In genomic region chr22:42648368-42649260, GRCh38 we compare ENCODE assay signal across 8 cellular contexts. TPM values are rescaled to one million over a fixed set of nuclear protein-coding genes. Genes with fewer than 3 reads are reported as not detected.
A peak's percentile ranks its signal among the peaks of the same experiment; 100 is the strongest.
DNase-seq lines count a peak whose midpoint lies in the region; TF ChIP-seq lines count a peak whose summit lies in the region.

No MANE protein-coding gene starts in this region.

- H2AFZ ChIP-seq in osteoblast (ENCODE audit: low read length) = peak overlapping the region; percentile 25

- H3K36me3 ChIP-seq in osteoblast (ENCODE audit: insufficient read depth, low read length) = no peaks in the 10 kb centered on the region

- peaks cover 11% of the 10 kb centered on the region for H3K4me1 Mint-ChIP-seq in activated T-helper 2 cell treated with anti-CD3 and anti-CD28 coated beads, Interferon-gamma antibody, Interleukin-2, Interleukin-4, amounts not matched to agents 10 μg/mL and 5 μg/mL and 100 μg/mL, durations not matched to agents 14 hours and 24 hours and 36 hours (ENCODE audit: low read depth)

- intact Hi-C loops in activated T-helper 2 cell treated with anti-CD3 and anti-CD28 coated beads, Interferon-gamma antibody, Interleukin-2, Interleukin-4, amounts not matched to agents 10 μg/mL and 5 μg/mL and 100 μg/mL, durations not matched to agents 14 hours and 24 hours and 36 hours (cut with micrococcal nuclease) = loop anchor here (2.0 kb wide), 1 partner anchor 34 kb away; the partner anchor contains the start of gene POLDIP3

- DNase-seq in HCEC 1CT = peak; percentile 28
- peak; percentile 27 for DNase-seq in MV-4-11 (lab: John Stamatoyannopoulos, UW)
- peak; percentile 43 for DNase-seq in activated T-helper 2 cell treated with anti-CD3 and anti-CD28 coated beads, Interferon-gamma antibody, Interleukin-2, Interleukin-4, amounts not matched to agents 10 μg/mL and 5 μg/mL and 100 μg/mL, durations not matched to agents 14 hours and 24 hours and 36 hours (ENCODE audit: low spot score)
- peak; percentile 54 for DNase-seq in globus pallidus (ENCODE audit: low spot score)
- peak; percentile 81 for DNase-seq in osteoblast (ENCODE audit: insufficient read length, low spot score, missing footprints)
- DNase-seq in SK-N-DZ (ENCODE audit: low spot score) = no peak
- DNase-seq in middle frontal gyrus (ENCODE audit: extremely low spot score, low spot score) = no peak

- peak overlapping the region; percentile 88 for H3K27ac ChIP-seq in osteoblast (ENCODE audit: low read depth, low read length)

- no peaks in the 10 kb centered on the region for H3K27me3 Mint-ChIP-seq in activated T-helper 2 cell treated with anti-CD3 and anti-CD28 coated beads, Interferon-gamma antibody, Interleukin-2, Interleukin-4, amounts not matched to agents 10 μg/mL and 5 μg/mL and 100 μg/mL, durations not matched to agents 14 hours and 24 hours and 36 hours (ENCODE audit: low read depth)

- H4K20me1 ChIP-seq in osteoblast (ENCODE audit: insufficient read depth, low read length) = peaks cover 39% of the 10 kb centered on the region

- H3K4me3 ChIP-seq in GM12875 (ENCODE audit: low read depth, low read length) (peak overlapping the region; percentile 97), osteoblast (ENCODE audit: insufficient read depth, low read length) (peak overlapping the region; percentile 99)

- peaks cover 44% of the 10 kb centered on the region for H3K4me1 ChIP-seq in osteoblast (ENCODE audit: insufficient read depth, low read length)

- H3K79me2 ChIP-seq in osteoblast (ENCODE audit: insufficient read depth, low read length) = peaks cover 59% of the 10 kb centered on the region

- peak overlapping the region; percentile 95 for H3K27ac Mint-ChIP-seq in activated T-helper 2 cell treated with anti-CD3 and anti-CD28 coated beads, Interferon-gamma antibody, Interleukin-2, Interleukin-4, amounts not matched to agents 10 μg/mL and 5 μg/mL and 100 μg/mL, durations not matched to agents 14 hours and 24 hours and 36 hours

- no peaks in the 10 kb centered on the region for H3K9me3 Mint-ChIP-seq in activated T-helper 2 cell treated with anti-CD3 and anti-CD28 coated beads, Interferon-gamma antibody, Interleukin-2, Interleukin-4, amounts not matched to agents 10 μg/mL and 5 μg/mL and 100 μg/mL, durations not matched to agents 14 hours and 24 hours and 36 hours

- no peaks in the 10 kb centered on the region for H3K9me3 ChIP-seq in osteoblast (ENCODE audit: low read depth, low read length)

- peak overlapping the region; percentile 95 for H3K4me3 Mint-ChIP-seq in activated T-helper 2 cell treated with anti-CD3 and anti-CD28 coated beads, Interferon-gamma antibody, Interleukin-2, Interleukin-4, amounts not matched to agents 10 μg/mL and 5 μg/mL and 100 μg/mL, durations not matched to agents 14 hours and 24 hours and 36 hours (ENCODE audit: low read depth)

- H3K36me3 Mint-ChIP-seq in activated T-helper 2 cell treated with anti-CD3 and anti-CD28 coated beads, Interferon-gamma antibody, Interleukin-2, Interleukin-4, amounts not matched to agents 10 μg/mL and 5 μg/mL and 100 μg/mL, durations not matched to agents 14 hours and 24 hours and 36 hours (ENCODE audit: low read depth) = peaks cover 2% of the 10 kb centered on the region

- no peak for TF ChIP-seq CTCF in GM12875 (IDR thresholded peaks at IDR 0.05; ENCODE audit: borderline replicate concordance, insufficient read depth, low read depth, low read length)
- no peak for TF ChIP-seq CTCF in osteoblast (IDR thresholded peaks at IDR 0.05; ENCODE audit: extremely low read depth, low read depth, low read length)

- H3K4me2 ChIP-seq in osteoblast (ENCODE audit: insufficient read depth, low read length) = peak overlapping the region; percentile 85

- H3K27me3 ChIP-seq in osteoblast (ENCODE audit: insufficient read depth, low read length) = no peaks in the 10 kb centered on the region

RNA-seq across cellular contexts. Expression of gene CYB5R3, which starts 0.6 kb away (rescaled TPM):
- total RNA-seq in activated T-helper 2 cell treated with anti-CD3 and anti-CD28 coated beads, Interferon-gamma antibody, Interleukin-2, Interleukin-4, amounts not matched to agents 10 μg/mL and 5 μg/mL and 100 μg/mL, durations not matched to agents 14 hours and 24 hours and 36 hours = 87.3 and 88.6 TPM in 2 replicates
- total RNA-seq in osteoblast = 84.3 and 86.9 TPM in 2 replicates
- 55.6 and 62.0 TPM in 2 replicates for polyA plus RNA-seq in SK-N-DZ (2014; cell fraction: cytosol; rRNA removed)
- polyA plus RNA-seq in SK-N-DZ (2014; cell fraction: nucleus; rRNA removed) = 24.7 and 29.8 TPM in 2 replicates

RNA-seq across cellular contexts. Expression of gene ATP5MGL, which starts 8.2 kb away (rescaled TPM):
- total RNA-seq in activated T-helper 2 cell treated with anti-CD3 and anti-CD28 coated beads, Interferon-gamma antibody, Interleukin-2, Interleukin-4, amounts not matched to agents 10 μg/mL and 5 μg/mL and 100 μg/mL, durations not matched to agents 14 hours and 24 hours and 36 hours = 0.71 and 1.2 TPM in 2 replicates
- 0.72 and 1.2 TPM in 2 replicates for total RNA-seq in osteoblast
- not detected in 2 replicates for polyA plus RNA-seq in SK-N-DZ (2014; cell fraction: cytosol; rRNA removed)
- not detected in 2 replicates for polyA plus RNA-seq in SK-N-DZ (2014; cell fraction: nucleus; rRNA removed)

RNA-seq across cellular contexts. Expression of gene POLDIP3, which starts 33.9 kb away (rescaled TPM):
- 74.7 and 80.7 TPM in 2 replicates for total RNA-seq in activated T-helper 2 cell treated with anti-CD3 and anti-CD28 coated beads, Interferon-gamma antibody, Interleukin-2, Interleukin-4, amounts not matched to agents 10 μg/mL and 5 μg/mL and 100 μg/mL, durations not matched to agents 14 hours and 24 hours and 36 hours
- 21.2 and 22.4 TPM in 2 replicates for total RNA-seq in osteoblast
- 55.6 and 60.6 TPM in 2 replicates for polyA plus RNA-seq in SK-N-DZ (2014; cell fraction: cytosol; rRNA removed)
- polyA plus RNA-seq in SK-N-DZ (2014; cell fraction: nucleus; rRNA removed) = 39.9 and 52.2 TPM in 2 replicates

Comparison
In these comparisons a context has a peak if more than half of its experiments do, and no peak if none do; other contexts are left out.
1. DNase-seq: peak in HCEC 1CT (single experiment), MV-4-11 (single experiment), activated T-helper 2 cell treated with anti-CD3 and anti-CD28 coated beads, Interferon-gamma antibody, Interleukin-2, Interleukin-4, amounts not matched to agents 10 μg/mL and 5 μg/mL and 100 μg/mL, durations not matched to agents 14 hours and 24 hours and 36 hours (single experiment), globus pallidus (single experiment) and osteoblast (single experiment); none in SK-N-DZ (single experiment) and middle frontal gyrus (single experiment).